ENCODE assay signal across 1 cellular context in genomic region chr4:498328-498919, GRCh38.
TF ChIP-seq lines count a peak whose summit lies in the region.

No MANE protein-coding gene starts in this region.

TF ChIP-seq in H1, 55 proteins besides CTCF, POLR2A, EP300 and RAD21:
- TF ChIP-seq RFX5 (IDR thresholded peaks at IDR 0.05; ENCODE audit: borderline replicate concordance, low read depth, low read length) (peak; percentile 72), HDAC6 (IDR thresholded peaks at IDR 0.05; ENCODE audit: low read depth, low read length) (no peak), EZH2 (IDR thresholded peaks at IDR 0.05; ENCODE audit: low read depth, low read length, severe bottlenecking) (no peak), GTF2F1 (IDR thresholded peaks at IDR 0.05; ENCODE audit: borderline replicate concordance, low read depth, low read length) (no peak)
TF ChIP-seq in H1: peak in this region for 1.
